In genomic region chr13:24631922-24632321, GRCh38 we compare ENCODE assay signal across 32 cellular contexts. TPM values are rescaled to one million over a fixed set of nuclear protein-coding genes. Genes with fewer than 3 reads are reported as not detected.
"Had no signal": no experiment of that assay in that cellular context is flagged by ENCODE, and none has a peak within 500 bp of the region (broad histone marks: within the 10 kb centered on the region; RNA-seq: fewer than 3 reads in every experiment).

No MANE protein-coding gene starts in this region.

- H2AFZ ChIP-seq: hepatocyte had no signal

- ATAC-seq: left cardiac atrium; naive thymus-derived CD8-positive, alpha-beta T cell; pancreas; T-helper 17 cell had no signal

- H3K9me3 Mint-ChIP-seq: activated CD4-positive, alpha-beta T cell treated with anti-CD3 and anti-CD28 coated beads, Interleukin-2, amount 10 ng/mL, durations not matched to agents 24 days and 14 days; activated naive CD4-positive, alpha-beta T cell treated with anti-CD3 and anti-CD28 coated beads, Interleukin-2, amount 10 ng/mL, durations not matched to agents 7 days and 5 days; activated T-cell treated with anti-CD3 and anti-CD28 coated beads, Interleukin-2, amount 50 U/mL, for 24 hours; central memory CD8-positive, alpha-beta T cell; memory B cell; neural crest cell had no signal

- H3K4me2 ChIP-seq: hepatocyte had no signal

- FAIRE-seq: frontal cortex, pancreas had no signal

- DNase-seq: activated CD4-positive, alpha-beta memory T cell treated with anti-CD3 and anti-CD28 coated beads, Interleukin-2, amount 10 ng/mL, durations not matched to agents 7 days and 5 days; activated CD4-positive, alpha-beta T cell treated with anti-CD3 and anti-CD28 coated beads, Interleukin-2, amount 10 ng/mL, durations not matched to agents 24 days and 14 days; activated CD4-positive, CD25-positive, alpha-beta regulatory T cell treated with anti-CD3 and anti-CD28 coated beads, Interleukin-2, amount 50 U/mL, for 72 hours; activated CD8-positive, alpha-beta memory T cell treated with anti-CD3 and anti-CD28 coated beads, Interleukin-2, amount 50 U/mL, for 48 hours; activated gamma-delta T cell; activated naive CD4-positive, alpha-beta T cell treated with anti-CD3 and anti-CD28 coated beads, Interleukin-2, amount 10 ng/mL, durations not matched to agents 7 days and 5 days; activated naive CD8-positive, alpha-beta T cell treated with anti-CD3 and anti-CD28 coated beads, Interleukin-2, amount 10 ng/mL, durations not matched to agents 7 days and 5 days; activated T-cell treated with anti-CD3 and anti-CD28 coated beads, Interleukin-2, amount 50 U/mL, for 24 hours; dermis blood vessel endothelial cell; effector CD4-positive, alpha-beta T cell; left cardiac atrium; naive thymus-derived CD8-positive, alpha-beta T cell; nucleus accumbens; pancreas; retina; sigmoid colon; stimulated activated CD4-positive, alpha-beta T cell treated with anti-CD3 and anti-CD28 coated beads, Interleukin-15, amount 100 ng/mL, for 24 hours; stimulated activated CD4-positive, alpha-beta T cell treated with anti-CD3 and anti-CD28 coated beads, Interleukin-2, amount 100 ng/mL, for 24 hours; stimulated activated naive CD4-positive, alpha-beta T cell; T-helper 17 cell; T1000; transverse colon had no signal

- H3K4me1 Mint-ChIP-seq: T-helper 17 cell had no signal

- H3K27ac ChIP-seq: ascending aorta, pancreas, prostate gland, sigmoid colon, transverse colon had no signal

- H3K4me3 ChIP-seq: ascending aorta, hepatocyte, pancreas, prostate gland, sigmoid colon, transverse colon had no signal

- H3K36me3 Mint-ChIP-seq: activated naive CD4-positive, alpha-beta T cell treated with anti-CD3 and anti-CD28 coated beads, Interleukin-2, amount 10 ng/mL, durations not matched to agents 7 days and 5 days; memory B cell; naive thymus-derived CD8-positive, alpha-beta T cell had no signal

- H3K79me2 ChIP-seq: hepatocyte had no signal

- H3K4me3 Mint-ChIP-seq: activated CD4-positive, alpha-beta memory T cell treated with anti-CD3 and anti-CD28 coated beads, Interleukin-2, amount 10 ng/mL, durations not matched to agents 7 days and 5 days; activated CD4-positive, alpha-beta T cell treated with anti-CD3 and anti-CD28 coated beads, Interleukin-2, amount 10 ng/mL, durations not matched to agents 24 days and 14 days; activated naive CD4-positive, alpha-beta T cell treated with anti-CD3 and anti-CD28 coated beads, Interleukin-2, amount 10 ng/mL, durations not matched to agents 7 days and 5 days; activated naive CD8-positive, alpha-beta T cell treated with anti-CD3 and anti-CD28 coated beads, Interleukin-2, amount 10 ng/mL, durations not matched to agents 7 days and 5 days; activated T-cell treated with anti-CD3 and anti-CD28 coated beads, Interleukin-2, amount 50 U/mL, for 24 hours; central memory CD8-positive, alpha-beta T cell; memory B cell; naive thymus-derived CD8-positive, alpha-beta T cell; neural crest cell; T-helper 17 cell had no signal

- H3K27me3 ChIP-seq: ascending aorta, hepatocyte, pancreas, sigmoid colon, transverse colon had no signal

- H3K27ac Mint-ChIP-seq: activated CD4-positive, alpha-beta memory T cell treated with anti-CD3 and anti-CD28 coated beads, Interleukin-2, amount 10 ng/mL, durations not matched to agents 7 days and 5 days; activated CD4-positive, alpha-beta T cell treated with anti-CD3 and anti-CD28 coated beads, Interleukin-2, amount 10 ng/mL, durations not matched to agents 24 days and 14 days; activated naive CD4-positive, alpha-beta T cell treated with anti-CD3 and anti-CD28 coated beads, Interleukin-2, amount 10 ng/mL, durations not matched to agents 7 days and 5 days; activated naive CD8-positive, alpha-beta T cell treated with anti-CD3 and anti-CD28 coated beads, Interleukin-2, amount 10 ng/mL, durations not matched to agents 7 days and 5 days; activated T-cell treated with anti-CD3 and anti-CD28 coated beads, Interleukin-2, amount 50 U/mL, for 24 hours; memory B cell; naive thymus-derived CD8-positive, alpha-beta T cell; T-helper 17 cell had no signal

- H3K36me3 ChIP-seq: ascending aorta, pancreas, prostate gland, sigmoid colon, transverse colon had no signal

- H3K4me1 ChIP-seq: ascending aorta, pancreas, sigmoid colon had no signal

- H3K27me3 Mint-ChIP-seq: activated CD4-positive, alpha-beta memory T cell treated with anti-CD3 and anti-CD28 coated beads, Interleukin-2, amount 10 ng/mL, durations not matched to agents 7 days and 5 days; activated CD4-positive, alpha-beta T cell treated with anti-CD3 and anti-CD28 coated beads, Interleukin-2, amount 10 ng/mL, durations not matched to agents 24 days and 14 days; activated naive CD8-positive, alpha-beta T cell treated with anti-CD3 and anti-CD28 coated beads, Interleukin-2, amount 10 ng/mL, durations not matched to agents 7 days and 5 days; activated T-cell treated with anti-CD3 and anti-CD28 coated beads, Interleukin-2, amount 50 U/mL, for 24 hours; central memory CD8-positive, alpha-beta T cell; memory B cell; naive thymus-derived CD8-positive, alpha-beta T cell; T-helper 17 cell had no signal

- H3K9me3 ChIP-seq: ascending aorta, pancreas, prostate gland, sigmoid colon, transverse colon had no signal

RNA-seq across cellular contexts. Expression of gene ATP12A, which starts 48.3 kb away (rescaled TPM):
- total RNA-seq: activated naive CD8-positive, alpha-beta T cell treated with anti-CD3 and anti-CD28 coated beads, Interleukin-2, amount 10 ng/mL, durations not matched to agents 7 days and 5 days; ascending aorta; dermis blood vessel endothelial cell; epithelial cell of proximal tubule; left cardiac atrium; naive thymus-derived CD8-positive, alpha-beta T cell; sigmoid colon; T-helper 17 cell had no signal
- polyA plus RNA-seq: liver; naive thymus-derived CD8-positive, alpha-beta T cell; sigmoid colon; urinary bladder had no signal
